In the genomic region with DNA sequence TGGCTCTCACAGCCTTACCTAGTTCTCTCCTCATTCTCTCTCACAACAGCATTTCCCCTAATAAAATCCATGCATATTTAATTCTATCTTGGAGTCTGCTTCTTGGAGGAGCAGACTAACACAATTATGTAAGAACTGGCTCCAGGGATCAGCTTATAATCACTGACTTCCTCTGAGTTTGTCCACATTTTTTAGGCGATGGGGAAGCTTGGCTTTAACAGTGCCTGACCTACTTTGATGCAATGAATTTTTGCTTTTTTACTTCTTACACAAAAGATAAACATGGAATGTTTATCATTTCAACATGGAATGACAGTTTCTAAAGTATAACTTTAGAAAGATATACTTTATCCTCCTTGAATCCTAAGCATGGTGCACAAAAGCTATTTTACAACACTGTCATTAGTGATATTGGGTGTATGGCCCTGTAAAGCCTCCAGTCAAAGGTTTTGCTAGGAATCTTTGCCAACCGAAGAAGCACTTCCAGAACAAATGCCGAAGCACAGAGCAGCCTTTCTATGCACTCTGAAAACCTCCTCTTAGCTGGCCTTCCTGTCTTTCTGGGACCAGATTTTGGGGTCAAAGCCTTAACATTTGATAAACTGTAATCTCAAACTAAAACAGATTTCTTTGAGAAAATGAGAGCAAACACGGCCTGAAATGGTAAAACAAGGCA, we compare ENCODE assay signal across 1 cellular context.
TF ChIP-seq lines count a peak whose summit lies in the region.

No MANE protein-coding gene starts in this region.

TF ChIP-seq in HepG2, 621 proteins besides CTCF, POLR2A, EP300 and RAD21:
- no peak for TF ChIP-seq SMYD3 (CRISPR knock-in tag; IDR thresholded peaks at IDR 0.05)
- TF ChIP-seq YEATS4 (CRISPR knock-in tag; IDR thresholded peaks at IDR 0.05; ENCODE audit: borderline replicate concordance), result 0 out of 2 replicates have a peak, but pooled peaks have one; percentile 7
